ENCODE assay signal across 14 cellular contexts in genomic region chr18:79123948-79124347, GRCh38. TPM values are rescaled to one million over a fixed set of nuclear protein-coding genes. Genes with fewer than 3 reads are reported as not detected.
A peak's percentile ranks its signal among the peaks of the same experiment; 100 is the strongest.
DNase-seq lines count a peak whose midpoint lies in the region; TF ChIP-seq lines count a peak whose summit lies in the region.
"Had no signal": no experiment of that assay in that cellular context is flagged by ENCODE, and none has a peak within 500 bp of the region (broad histone marks: within the 10 kb centered on the region; RNA-seq: fewer than 3 reads in every experiment).

No MANE protein-coding gene starts in this region.

- no peak for TF ChIP-seq EP300 in ovary (IDR thresholded peaks at IDR 0.05)

- H3K27me3 ChIP-seq in A673 (replicated peaks; ENCODE audit: insufficient read depth, low read depth, low read length, poor library complexity) (no peaks in the 10 kb centered on the region), ovary (no peaks in the 10 kb centered on the region), dorsolateral prefrontal cortex (no peaks in the 10 kb centered on the region)

- H3K9me3 ChIP-seq in A673 (ENCODE audit: low read depth, low read length, poor library complexity, severe bottlenecking) (no peaks in the 10 kb centered on the region), ovary (no peaks in the 10 kb centered on the region)

- H3K4me1 ChIP-seq in A673 (ENCODE audit: insufficient read depth, low read length, poor library complexity, severe bottlenecking) (no peaks in the 10 kb centered on the region), ovary (ENCODE audit: insufficient read depth) (no peaks in the 10 kb centered on the region)

- H3K36me3 ChIP-seq in A673 (ENCODE audit: insufficient read depth, low read length, poor library complexity, severe bottlenecking) (no peaks in the 10 kb centered on the region), ovary (no peaks in the 10 kb centered on the region)

- CTCF ChIA-PET in A673 (lab: Charles Lee), result no interaction called here

- no peak for TF ChIP-seq POLR2A in ovary (IDR thresholded peaks at IDR 0.05)

- H3K4me3 ChIP-seq in A673 (ENCODE audit: low read depth, low read length, poor library complexity, severe bottlenecking), result no peak overlapping the region
- no peak overlapping the region for H3K4me3 ChIP-seq in ovary
- H3K4me3 ChIP-seq in dorsolateral prefrontal cortex, result no peak overlapping the region

- peak; percentile 30 for DNase-seq in A673 (ENCODE audit: low spot score)
- peak; percentile 4 for DNase-seq in ELR (ENCODE audit: low read depth)
- DNase-seq in OCI-M1 (lab: John Stamatoyannopoulos, UW), result peak; percentile 40
- DNase-seq in fibroblast of peridontal ligament (ENCODE audit: extremely low read depth), result peak; percentile 29
- no peak for DNase-seq in activated CD8-positive, alpha-beta memory T cell treated with anti-CD3 and anti-CD28 coated beads for 24 hours
- no peak for DNase-seq in ovary
- DNase-seq in islet precursor cell, result no peak
- DNase-seq in dorsolateral prefrontal cortex, result no peak
- DNase-seq: activated CD4-positive, alpha-beta T cell treated with anti-CD3 and anti-CD28 coated beads for 1 hour; NCI-H1436; NCI-H226; stimulated activated CD4-positive, alpha-beta T cell treated with anti-CD3 and anti-CD28 coated beads, Interleukin-2, amount 100 ng/mL, for 48 hours; T1000 had no signal

- TF ChIP-seq CTCF in A673 (conservative IDR thresholded peaks at IDR 0.05; ENCODE audit: low read depth, low read length), result no peak
- no peak for TF ChIP-seq CTCF in ovary (IDR thresholded peaks at IDR 0.05)
- TF ChIP-seq CTCF in dorsolateral prefrontal cortex (IDR thresholded peaks at IDR 0.05 in 54 of 56, conservative IDR thresholded peaks at IDR 0.05 in 2 of 56; ENCODE audit: low read depth in 1 of 56, partially characterized antibody in 56 of 56), result no peak

- POLR2A ChIA-PET in A673 (lab: Charles Lee; ENCODE audit: low non-redundant PET), result no interaction called here

- 45 to 95% (median 74%) methylated on average over 2 of the region's 2 CpGs for WGBS in ovary, 3 donors

- no peak overlapping the region for H3K27ac ChIP-seq in A673 (ENCODE audit: low read depth, low read length, poor library complexity, severe bottlenecking)
- H3K27ac ChIP-seq in ovary, result no peak overlapping the region
- H3K27ac ChIP-seq in dorsolateral prefrontal cortex, result no peak overlapping the region
- H3K27ac ChIP-seq: KMS-11 had no signal

- BruUV-seq in A673 (replicated peaks; lab: Mats Ljungman, UMichigan), result no TSS peak

- intact Hi-C loops in A673 (cut with micrococcal nuclease; ENCODE audit: unreplicated experiment) (no loop called here), ovary (cut with DNase I) (no loop called here), dorsolateral prefrontal cortex (cut with DNase I) (no loop called here)

RNA-seq across cellular contexts. Expression of gene ATP9B, which starts 54.8 kb away (rescaled TPM):
- total RNA-seq in A673 (2021) (17.9 and 22.3 TPM in 2 replicates), ovary (10 to 100 TPM; 29.1 to 72.1 (median 43.4) TPM), dorsolateral prefrontal cortex (100 to 1,000 TPM in 52 of 120 experiments, 10 to 100 TPM in 68; 67.5 to 145 (median 97.7) TPM)
- 10 to 100 TPM; 19.9 to 28.6 TPM for polyA plus RNA-seq in ovary

Comparison
In these comparisons a context has a peak if more than half of its experiments do, and no peak if none do; other contexts are left out.
1. DNase-seq: peak in A673 (single experiment), ELR (single experiment), OCI-M1 (single experiment) and fibroblast of peridontal ligament (single experiment); none in activated CD8-positive, alpha-beta memory T cell treated with anti-CD3 and anti-CD28 coated beads for 24 hours (single experiment), ovary (0 of 5), islet precursor cell (single experiment) and dorsolateral prefrontal cortex (0 of 10).